Comparison of ENCODE assay signal across 9 cellular contexts in the genomic region with DNA sequence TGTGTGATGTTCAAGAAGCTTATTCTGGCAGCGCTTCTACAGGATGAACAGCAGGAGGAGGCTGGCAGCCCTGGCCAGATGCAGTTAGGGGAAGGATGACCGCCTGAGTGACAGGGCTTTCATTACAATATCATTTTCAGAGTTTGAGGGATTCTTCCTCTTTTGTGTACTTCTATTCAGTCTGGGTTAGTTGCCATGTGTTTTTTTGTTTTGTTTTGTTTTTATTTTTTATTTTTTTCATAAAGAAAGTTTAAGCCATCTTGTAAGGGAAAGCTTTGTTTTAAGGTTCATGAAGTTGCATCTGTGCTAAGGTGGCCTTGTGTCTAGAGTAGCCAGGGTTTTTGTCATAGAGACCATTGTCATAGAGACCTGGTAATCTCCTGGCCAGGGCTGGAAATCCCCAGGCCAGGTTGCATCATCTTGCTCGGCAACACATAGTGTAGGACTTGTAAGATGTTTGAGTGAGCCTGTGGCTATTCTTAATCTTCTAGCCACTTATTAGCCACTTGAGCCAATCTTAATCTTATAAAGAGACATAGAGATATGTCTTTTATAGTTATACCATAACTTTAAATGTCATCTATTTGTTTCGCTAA.
DNase-seq lines count a peak whose midpoint lies in the region; ATAC-seq lines count a peak whose summit lies in the region.
"Had no signal": no experiment of that assay in that cellular context is flagged by ENCODE, and none has a peak within 500 bp of the region (broad histone marks: within the 10 kb centered on the region; RNA-seq: fewer than 3 reads in every experiment).

No MANE protein-coding gene starts in this region.

- no peaks in the 10 kb centered on the region for H3K36me3 Mint-ChIP-seq in activated T-helper 2 cell treated with anti-CD3 and anti-CD28 coated beads, Interferon-gamma antibody, Interleukin-2, Interleukin-4, amounts not matched to agents 10 μg/mL and 5 μg/mL and 100 μg/mL, durations not matched to agents 14 hours and 24 hours and 36 hours (ENCODE audit: low read depth)

- no peaks in the 10 kb centered on the region for H3K9me3 Mint-ChIP-seq in activated T-helper 2 cell treated with anti-CD3 and anti-CD28 coated beads, Interferon-gamma antibody, Interleukin-2, Interleukin-4, amounts not matched to agents 10 μg/mL and 5 μg/mL and 100 μg/mL, durations not matched to agents 14 hours and 24 hours and 36 hours

- H3K4me1 Mint-ChIP-seq in activated T-helper 2 cell treated with anti-CD3 and anti-CD28 coated beads, Interferon-gamma antibody, Interleukin-2, Interleukin-4, amounts not matched to agents 10 μg/mL and 5 μg/mL and 100 μg/mL, durations not matched to agents 14 hours and 24 hours and 36 hours (ENCODE audit: low read depth), result no peaks in the 10 kb centered on the region

- peak; percentile 87 for ATAC-seq in GM21381 (IDR thresholded peaks at IDR 0.05; ENCODE audit: unreplicated experiment)
- ATAC-seq in HG03342 (IDR thresholded peaks at IDR 0.05; ENCODE audit: unreplicated experiment), result peak; percentile 95

- intact Hi-C loops in activated T-helper 2 cell treated with anti-CD3 and anti-CD28 coated beads, Interferon-gamma antibody, Interleukin-2, Interleukin-4, amounts not matched to agents 10 μg/mL and 5 μg/mL and 100 μg/mL, durations not matched to agents 14 hours and 24 hours and 36 hours (cut with micrococcal nuclease), result no loop called here

- H3K27me3 Mint-ChIP-seq in activated T-helper 2 cell treated with anti-CD3 and anti-CD28 coated beads, Interferon-gamma antibody, Interleukin-2, Interleukin-4, amounts not matched to agents 10 μg/mL and 5 μg/mL and 100 μg/mL, durations not matched to agents 14 hours and 24 hours and 36 hours (ENCODE audit: low read depth), result no peaks in the 10 kb centered on the region

- no peak overlapping the region for H3K4me3 Mint-ChIP-seq in activated T-helper 2 cell treated with anti-CD3 and anti-CD28 coated beads, Interferon-gamma antibody, Interleukin-2, Interleukin-4, amounts not matched to agents 10 μg/mL and 5 μg/mL and 100 μg/mL, durations not matched to agents 14 hours and 24 hours and 36 hours (ENCODE audit: low read depth)

- peak; percentile 16 for DNase-seq in ELF-1 (ENCODE audit: low read depth, low spot score)
- DNase-seq in astrocyte of the hippocampus (ENCODE audit: low read depth, low spot score), result peak; percentile 18
- DNase-seq in hypothalamus (lab: John Stamatoyannopoulos, UW), result no peak
- no peak for DNase-seq in germinal center (ENCODE audit: low spot score)
- no peak for DNase-seq in effector CD4-positive, alpha-beta T cell
- DNase-seq in activated T-helper 2 cell treated with anti-CD3 and anti-CD28 coated beads, Interferon-gamma antibody, Interleukin-2, Interleukin-4, amounts not matched to agents 10 μg/mL and 5 μg/mL and 100 μg/mL, durations not matched to agents 14 hours and 24 hours and 36 hours (ENCODE audit: low spot score), result no peak
- DNase-seq: DND-41 had no signal

- no peak overlapping the region for H3K27ac Mint-ChIP-seq in activated T-helper 2 cell treated with anti-CD3 and anti-CD28 coated beads, Interferon-gamma antibody, Interleukin-2, Interleukin-4, amounts not matched to agents 10 μg/mL and 5 μg/mL and 100 μg/mL, durations not matched to agents 14 hours and 24 hours and 36 hours

Comparison
In these comparisons a context has a peak if more than half of its experiments do, and no peak if none do; other contexts are left out.
1. DNase-seq: peak in ELF-1 (single experiment) and astrocyte of the hippocampus (single experiment); none in hypothalamus (0 of 51), germinal center (single experiment), effector CD4-positive, alpha-beta T cell (single experiment) and activated T-helper 2 cell treated with anti-CD3 and anti-CD28 coated beads, Interferon-gamma antibody, Interleukin-2, Interleukin-4, amounts not matched to agents 10 μg/mL and 5 μg/mL and 100 μg/mL, durations not matched to agents 14 hours and 24 hours and 36 hours (single experiment).